Comparison of ENCODE assay signal across 15 cellular contexts in genomic region chr11:119863811-119864601, GRCh38.
A peak's percentile ranks its signal among the peaks of the same experiment; 100 is the strongest.
DNase-seq lines count a peak whose midpoint lies in the region; ATAC-seq, FAIRE-seq and TF ChIP-seq lines count a peak whose summit lies in the region.
"Had no signal": no experiment of that assay in that cellular context is flagged by ENCODE, and none has a peak within 500 bp of the region (broad histone marks: within the 10 kb centered on the region; RNA-seq: fewer than 3 reads in every experiment).

No MANE protein-coding gene starts in this region.

- peak; percentile 93 for DNase-seq in D721Med (ENCODE audit: insufficient read length, low spot score)
- DNase-seq in NCI-H146 (lab: John Stamatoyannopoulos, UW), result peak; percentile 96
- peak; percentile 90 for DNase-seq in NCI-H748 (lab: John Stamatoyannopoulos, UW; ENCODE audit: unreplicated experiment)
- DNase-seq in iPS-NIHi7 (ENCODE audit: extremely low spot score), result peak; percentile 53
- DNase-seq in breast epithelium (ENCODE audit: low spot score in 2 of 2), result no peak
- no peak for DNase-seq in T-cell
- DNase-seq in gastrocnemius medialis, result no peak
- no peak for DNase-seq in activated CD4-positive, CD25-positive, alpha-beta regulatory T cell treated with anti-CD3 and anti-CD28 coated beads, Interleukin-2, amount 50 U/mL, for 72 hours
- DNase-seq: activated CD4-positive, alpha-beta memory T cell treated with anti-CD3 and anti-CD28 coated beads for 36 hours; NCI-H1694 treated with DMSO at 0.1 percent for 48 hours; stimulated activated CD4-positive, alpha-beta T cell treated with anti-CD3 and anti-CD28 coated beads, Interleukin-2, amount 100 ng/mL, for 48 hours; T-helper 9 cell had no signal

- H3K27ac Mint-ChIP-seq in T-cell, result no peak overlapping the region
- H3K27ac Mint-ChIP-seq: activated CD4-positive, alpha-beta memory T cell treated with anti-CD3 and anti-CD28 coated beads for 36 hours; IgD-negative memory B cell had no signal

- ATAC-seq in T-cell (replicated peaks in 1 of 4) (no peak), gastrocnemius medialis (no peak)

- no peaks in the 10 kb centered on the region for H3K4me1 Mint-ChIP-seq in T-cell
- H3K4me1 Mint-ChIP-seq: IgD-negative memory B cell had no signal

- in situ Hi-C loops in gastrocnemius medialis (cut with MboI; ENCODE audit: low sequenced_read_pairs in 4 of 4), result no loop called here

- H3K9me3 Mint-ChIP-seq in T-cell, result no peaks in the 10 kb centered on the region
- H3K9me3 Mint-ChIP-seq: activated CD4-positive, alpha-beta memory T cell treated with anti-CD3 and anti-CD28 coated beads for 36 hours had no signal

- H3K4me3 ChIP-seq in breast epithelium (no peak overlapping the region), gastrocnemius medialis (no peak overlapping the region)

- no peaks in the 10 kb centered on the region for H3K4me1 ChIP-seq in breast epithelium
- no peaks in the 10 kb centered on the region for H3K4me1 ChIP-seq in gastrocnemius medialis

- TF ChIP-seq CTCF in D721Med (IDR thresholded peaks at IDR 0.05; ENCODE audit: insufficient read depth, missing control alignments) (no peak), breast epithelium (IDR thresholded peaks at IDR 0.05) (no peak), gastrocnemius medialis (IDR thresholded peaks at IDR 0.05 in 4 of 5, conservative IDR thresholded peaks at IDR 0.05 in 1 of 5) (no peak)

- TF ChIP-seq POLR2A in breast epithelium (IDR thresholded peaks at IDR 0.05) (no peak), gastrocnemius medialis (IDR thresholded peaks at IDR 0.05) (no peak)

- POLR2A ChIA-PET in T-cell (lab: Charles Lee), result no interaction called here

- peaks cover 22 to 34% of the 10 kb centered on the region in 2 donors for H3K27me3 Mint-ChIP-seq in T-cell

- intact Hi-C loops in breast epithelium (cut with DNase I; ENCODE audit: low total_unique reads), result no loop called here
- intact Hi-C loops in gastrocnemius medialis (cut with DNase I; ENCODE audit: low total_unique reads), result no loop called here

- CTCF ChIA-PET in T-cell (lab: Charles Lee), result no interaction called here

- H3K9me3 ChIP-seq in breast epithelium (no peaks in the 10 kb centered on the region), gastrocnemius medialis (no peaks in the 10 kb centered on the region)

- H3K36me3 ChIP-seq in breast epithelium, result no peaks in the 10 kb centered on the region
- H3K36me3 ChIP-seq in gastrocnemius medialis, result no peaks in the 10 kb centered on the region

- H3K27me3 ChIP-seq in breast epithelium, result no peaks in the 10 kb centered on the region
- peaks cover 0 to 6% (median 0%) of the 10 kb centered on the region in 3 donors for H3K27me3 ChIP-seq in gastrocnemius medialis

- H3K36me3 Mint-ChIP-seq in T-cell, result no peaks in the 10 kb centered on the region
- H3K36me3 Mint-ChIP-seq: activated CD4-positive, alpha-beta memory T cell treated with anti-CD3 and anti-CD28 coated beads for 36 hours; IgD-negative memory B cell had no signal

- no peak for FAIRE-seq in D721Med (lab: Jason Lieb, UNC)
- FAIRE-seq: bronchial epithelial cell, urothelium cell line had no signal

- no peak overlapping the region for H3K4me3 Mint-ChIP-seq in T-cell
- H3K4me3 Mint-ChIP-seq: activated CD4-positive, alpha-beta memory T cell treated with anti-CD3 and anti-CD28 coated beads for 36 hours; IgD-negative memory B cell had no signal

- H3K27ac ChIP-seq in breast epithelium, result no peak overlapping the region
- H3K27ac ChIP-seq in gastrocnemius medialis, result no peak overlapping the region

Comparison
In these comparisons a context has a peak if more than half of its experiments do, and no peak if none do; other contexts are left out.
1. DNase-seq: peak in D721Med (single experiment), NCI-H146 (single experiment), NCI-H748 (single experiment) and iPS-NIHi7 (single experiment); none in breast epithelium (0 of 2), T-cell (0 of 34), gastrocnemius medialis (0 of 2) and activated CD4-positive, CD25-positive, alpha-beta regulatory T cell treated with anti-CD3 and anti-CD28 coated beads, Interleukin-2, amount 50 U/mL, for 72 hours (single experiment).